Comparison of ENCODE assay signal across 1 cellular context in the genomic region with DNA sequence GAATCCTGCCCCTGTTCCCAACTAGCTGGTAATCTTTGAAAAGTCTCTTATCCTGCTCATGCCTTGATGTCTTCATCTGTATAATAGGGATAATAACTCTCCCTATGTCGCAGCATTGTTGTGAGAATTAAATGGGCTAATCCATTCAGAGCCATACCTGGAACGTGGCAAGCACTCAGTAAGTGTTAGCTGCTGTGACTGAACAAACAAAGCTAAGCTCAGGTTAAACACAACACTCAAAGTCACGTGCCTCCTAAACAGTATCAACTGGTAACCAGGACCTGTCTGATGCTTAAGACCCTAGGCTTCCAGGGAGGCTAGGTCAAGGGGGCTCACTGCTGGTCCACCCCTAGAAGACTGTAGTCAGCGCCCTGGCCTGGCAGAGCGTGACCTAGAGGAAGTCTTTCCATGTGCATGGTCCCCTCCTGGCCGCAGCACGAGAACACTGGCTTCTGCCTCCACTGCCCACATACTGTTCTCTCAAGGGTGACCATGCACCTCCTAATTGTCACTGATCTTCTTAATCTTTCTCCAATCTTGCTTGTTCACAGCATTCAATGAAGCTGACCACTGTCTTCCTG.
A peak's percentile ranks its signal among the peaks of the same experiment; 100 is the strongest.
TF ChIP-seq lines count a peak whose summit lies in the region.

No MANE protein-coding gene starts in this region.

TF ChIP-seq in HepG2, 621 proteins besides CTCF, POLR2A, EP300 and RAD21 (continued from another document):
- TF ChIP-seq, protein P1, sequence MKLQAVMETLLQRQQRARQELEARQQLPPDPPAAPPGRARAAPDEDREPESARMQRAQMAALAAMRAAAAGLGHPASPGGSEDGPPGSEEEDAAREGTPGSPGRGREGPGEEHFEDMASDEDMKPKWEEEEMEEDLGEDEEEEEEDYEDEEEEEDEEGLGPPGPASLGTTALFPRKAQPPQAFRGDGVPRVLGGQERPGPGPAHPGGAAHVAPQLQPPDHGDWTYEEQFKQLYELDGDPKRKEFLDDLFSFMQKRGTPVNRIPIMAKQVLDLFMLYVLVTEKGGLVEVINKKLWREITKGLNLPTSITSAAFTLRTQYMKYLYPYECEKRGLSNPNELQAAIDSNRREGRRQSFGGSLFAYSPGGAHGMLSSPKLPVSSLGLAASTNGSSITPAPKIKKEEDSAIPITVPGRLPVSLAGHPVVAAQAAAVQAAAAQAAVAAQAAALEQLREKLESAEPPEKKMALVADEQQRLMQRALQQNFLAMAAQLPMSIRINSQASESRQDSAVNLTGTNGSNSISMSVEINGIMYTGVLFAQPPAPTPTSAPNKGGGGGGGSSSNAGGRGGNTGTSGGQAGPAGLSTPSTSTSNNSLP (IDR thresholded peaks at IDR 0.05; ENCODE audit: low read depth, low read length): no peak
- TF ChIP-seq PITX1 (CRISPR knock-in tag; IDR thresholded peaks at IDR 0.05) (peak; percentile 93), BHLHE40 (IDR thresholded peaks at IDR 0.05; ENCODE audit: low read length) (peak; percentile 85), POLR2AphosphoS5 (IDR thresholded peaks at IDR 0.05; ENCODE audit: low read depth, low read length) (no peak)
- TF ChIP-seq, protein P2, sequence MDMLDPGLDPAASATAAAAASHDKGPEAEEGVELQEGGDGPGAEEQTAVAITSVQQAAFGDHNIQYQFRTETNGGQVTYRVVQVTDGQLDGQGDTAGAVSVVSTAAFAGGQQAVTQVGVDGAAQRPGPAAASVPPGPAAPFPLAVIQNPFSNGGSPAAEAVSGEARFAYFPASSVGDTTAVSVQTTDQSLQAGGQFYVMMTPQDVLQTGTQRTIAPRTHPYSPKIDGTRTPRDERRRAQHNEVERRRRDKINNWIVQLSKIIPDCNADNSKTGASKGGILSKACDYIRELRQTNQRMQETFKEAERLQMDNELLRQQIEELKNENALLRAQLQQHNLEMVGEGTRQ (IDR thresholded peaks at IDR 0.05; ENCODE audit: low read depth, low read length): peak; percentile 43; the same call in 1 of the 2 replicates
- TF ChIP-seq, protein P2 (CRISPR knock-in tag; IDR thresholded peaks at IDR 0.05; ENCODE audit: borderline replicate concordance): no peak; the same call in 1 of the 2 replicates
